2 cellular contexts compared by ENCODE assay signal in genomic region chr3:108124337-108125150, GRCh38.
TF ChIP-seq lines count a peak whose summit lies in the region.

No MANE protein-coding gene starts in this region.

TF ChIP-seq in HepG2, 621 proteins besides CTCF, POLR2A, EP300 and RAD21:
- TF ChIP-seq NPAS2 (CRISPR knock-in tag; IDR thresholded peaks at IDR 0.05; ENCODE audit: borderline replicate concordance) (no peak), SOX6 (IDR thresholded peaks at IDR 0.05) (no peak), SOX6 (CRISPR knock-in tag; IDR thresholded peaks at IDR 0.05) (no peak), MBD4 (IDR thresholded peaks at IDR 0.05; ENCODE audit: borderline replicate concordance, low read length) (no peak), NR2F1 (CRISPR knock-in tag; IDR thresholded peaks at IDR 0.05) (no peak), KDM2A (CRISPR knock-in tag; IDR thresholded peaks at IDR 0.05; ENCODE audit: borderline replicate concordance, low read depth) (no peak), SAP130 (CRISPR knock-in tag; IDR thresholded peaks at IDR 0.05; ENCODE audit: low read depth) (no peak), SRSF9 (IDR thresholded peaks at IDR 0.05; ENCODE audit: borderline replicate concordance, insufficient read depth, low read depth, low read length, poor library complexity, severe bottlenecking) (no peak), TSC22D2 (CRISPR knock-in tag; IDR thresholded peaks at IDR 0.05; ENCODE audit: borderline replicate concordance) (no peak), ZBTB43 (CRISPR knock-in tag; conservative IDR thresholded peaks at IDR 0.05) (no peak), U2AF1 (optimal IDR thresholded peaks at IDR 0.05; ENCODE audit: low read depth, low read length) (no peak), GABPB1 (CRISPR knock-in tag; IDR thresholded peaks at IDR 0.05) (no peak), ZNF230 (CRISPR knock-in tag; IDR thresholded peaks at IDR 0.05) (no peak), GABPA (IDR thresholded peaks at IDR 0.05; ENCODE audit: low read depth, low read length) (no peak), GABPA (CRISPR knock-in tag; IDR thresholded peaks at IDR 0.05; ENCODE audit: low read depth) (no peak), ATF7-NPFF (CRISPR knock-in tag; IDR thresholded peaks at IDR 0.05; ENCODE audit: low read depth) (no peak), IKZF5 (CRISPR knock-in tag; IDR thresholded peaks at IDR 0.05) (no peak), ZNF644 (CRISPR knock-in tag; IDR thresholded peaks at IDR 0.05; ENCODE audit: low read depth) (no peak), PITX1 (CRISPR knock-in tag; IDR thresholded peaks at IDR 0.05) (no peak), HOXA3 (CRISPR knock-in tag; IDR thresholded peaks at IDR 0.05) (no peak)
TF ChIP-seq in HepG2: peak in this region for 0.

TF ChIP-seq in GM12878, 131 proteins besides CTCF, POLR2A, EP300 and RAD21 (continues in another document):
- TF ChIP-seq, protein P1, sequence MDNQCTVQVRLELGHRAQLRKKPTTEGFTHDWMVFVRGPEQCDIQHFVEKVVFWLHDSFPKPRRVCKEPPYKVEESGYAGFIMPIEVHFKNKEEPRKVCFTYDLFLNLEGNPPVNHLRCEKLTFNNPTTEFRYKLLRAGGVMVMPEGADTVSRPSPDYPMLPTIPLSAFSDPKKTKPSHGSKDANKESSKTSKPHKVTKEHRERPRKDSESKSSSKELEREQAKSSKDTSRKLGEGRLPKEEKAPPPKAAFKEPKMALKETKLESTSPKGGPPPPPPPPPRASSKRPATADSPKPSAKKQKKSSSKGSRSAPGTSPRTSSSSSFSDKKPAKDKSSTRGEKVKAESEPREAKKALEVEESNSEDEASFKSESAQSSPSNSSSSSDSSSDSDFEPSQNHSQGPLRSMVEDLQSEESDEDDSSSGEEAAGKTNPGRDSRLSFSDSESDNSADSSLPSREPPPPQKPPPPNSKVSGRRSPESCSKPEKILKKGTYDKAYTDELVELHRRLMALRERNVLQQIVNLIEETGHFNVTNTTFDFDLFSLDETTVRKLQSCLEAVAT (IDR thresholded peaks at IDR 0.05): peak; percentile 69
- TF ChIP-seq BCL11A (IDR thresholded peaks at IDR 0.05; ENCODE audit: low read depth, low read length) (peak; percentile 61; the same call in 1 of the 2 replicates), IRF3 (IDR thresholded peaks at IDR 0.05) (0 out of 2 replicates have a peak, but pooled peaks have one; percentile 16), CBFB (IDR thresholded peaks at IDR 0.05; ENCODE audit: low read depth) (peak; percentile 77), CHD4 (IDR thresholded peaks at IDR 0.05) (no peak), TARDBP (IDR thresholded peaks at IDR 0.05; ENCODE audit: borderline replicate concordance) (no peak), ATF7 (IDR thresholded peaks at IDR 0.05; ENCODE audit: low read depth) (peak; percentile 67; the same call in 1 of the 2 replicates), FOXM1 (IDR thresholded peaks at IDR 0.05; ENCODE audit: low read depth, low read length) (peak; percentile 94), MYB (IDR thresholded peaks at IDR 0.05; ENCODE audit: borderline replicate concordance, low read depth, low read length) (no peak), NKRF (conservative IDR thresholded peaks at IDR 0.05) (peak; percentile 79), IRF4 (IDR thresholded peaks at IDR 0.05; ENCODE audit: low read depth, low read length) (peak; percentile 28; the same call in 1 of the 2 replicates), BCLAF1 (IDR thresholded peaks at IDR 0.05) (no peak), SREBF1 (IDR thresholded peaks at IDR 0.05; ENCODE audit: low read length) (peak; percentile 79; the same call in 1 of the 2 replicates), MTA3 (IDR thresholded peaks at IDR 0.05; ENCODE audit: borderline replicate concordance, low read length) (no peak; the same call in 1 of the 2 replicates), SUPT20H (IDR thresholded peaks at IDR 0.05; ENCODE audit: borderline replicate concordance, control insufficient read depth, low read depth, low read length) (no peak), SUZ12 (IDR thresholded peaks at IDR 0.05; ENCODE audit: unreplicated experiment) (no peak), BRCA1 (IDR thresholded peaks at IDR 0.05; ENCODE audit: low read depth, low read length) (no peak; the same call in 1 of the 2 replicates), NFYA (IDR thresholded peaks at IDR 0.05; ENCODE audit: borderline replicate concordance, low read depth, low read length) (no peak), SMARCA5 (IDR thresholded peaks at IDR 0.05) (peak; percentile 88), CREB1 (IDR thresholded peaks at IDR 0.05; ENCODE audit: low read depth) (no peak), FOS (IDR thresholded peaks at IDR 0.05; ENCODE audit: borderline replicate concordance, extremely low read depth, insufficient read length) (no peak), JUNB (IDR thresholded peaks at IDR 0.05) (peak; percentile 94), KAT2A (conservative IDR thresholded peaks at IDR 0.05; ENCODE audit: control insufficient read depth, low read depth, low read length) (no peak), YY1 (IDR thresholded peaks at IDR 0.05; ENCODE audit: low read depth, low read length) (peak; percentile 80), SP1 (IDR thresholded peaks at IDR 0.05; ENCODE audit: low read depth, low read length) (peak; percentile 6), NFXL1 (IDR thresholded peaks at IDR 0.05; ENCODE audit: borderline replicate concordance) (no peak), HDAC6 (IDR thresholded peaks at IDR 0.05; ENCODE audit: unreplicated experiment) (no peak), BACH1 (IDR thresholded peaks at IDR 0.05; ENCODE audit: borderline replicate concordance) (0 out of 2 replicates have a peak, but pooled peaks have one; percentile 31), NRF1 (conservative IDR thresholded peaks at IDR 0.05; ENCODE audit: low read depth, low read length) (no peak), FOXK2 (IDR thresholded peaks at IDR 0.05) (no peak), ESRRA (IDR thresholded peaks at IDR 0.05; ENCODE audit: low read length) (no peak), PML (IDR thresholded peaks at IDR 0.05; ENCODE audit: low read length) (peak; percentile 77), EGR1 (IDR thresholded peaks at IDR 0.05; ENCODE audit: borderline replicate concordance in 1 of 2, low read depth in 2 of 2, low read length in 2 of 2) (no peak; a peak in 1 of 3 replicates), TAF1 (IDR thresholded peaks at IDR 0.05; ENCODE audit: borderline replicate concordance, low read depth, low read length) (peak; percentile 95), NFIC (IDR thresholded peaks at IDR 0.05; ENCODE audit: low read depth, low read length) (peak; percentile 96), GATAD2B (conservative IDR thresholded peaks at IDR 0.05; ENCODE audit: low read depth) (peak; percentile 74; the same call in 1 of the 2 replicates), BHLHE40 (IDR thresholded peaks at IDR 0.05; ENCODE audit: borderline replicate concordance in 1 of 2, low read depth in 2 of 2, low read length in 1 of 2) (peak in 1 of 2 experiments; percentile 73), ZBED1 (IDR thresholded peaks at IDR 0.05; ENCODE audit: borderline replicate concordance) (peak; percentile 82)
- TF ChIP-seq, protein P2, sequence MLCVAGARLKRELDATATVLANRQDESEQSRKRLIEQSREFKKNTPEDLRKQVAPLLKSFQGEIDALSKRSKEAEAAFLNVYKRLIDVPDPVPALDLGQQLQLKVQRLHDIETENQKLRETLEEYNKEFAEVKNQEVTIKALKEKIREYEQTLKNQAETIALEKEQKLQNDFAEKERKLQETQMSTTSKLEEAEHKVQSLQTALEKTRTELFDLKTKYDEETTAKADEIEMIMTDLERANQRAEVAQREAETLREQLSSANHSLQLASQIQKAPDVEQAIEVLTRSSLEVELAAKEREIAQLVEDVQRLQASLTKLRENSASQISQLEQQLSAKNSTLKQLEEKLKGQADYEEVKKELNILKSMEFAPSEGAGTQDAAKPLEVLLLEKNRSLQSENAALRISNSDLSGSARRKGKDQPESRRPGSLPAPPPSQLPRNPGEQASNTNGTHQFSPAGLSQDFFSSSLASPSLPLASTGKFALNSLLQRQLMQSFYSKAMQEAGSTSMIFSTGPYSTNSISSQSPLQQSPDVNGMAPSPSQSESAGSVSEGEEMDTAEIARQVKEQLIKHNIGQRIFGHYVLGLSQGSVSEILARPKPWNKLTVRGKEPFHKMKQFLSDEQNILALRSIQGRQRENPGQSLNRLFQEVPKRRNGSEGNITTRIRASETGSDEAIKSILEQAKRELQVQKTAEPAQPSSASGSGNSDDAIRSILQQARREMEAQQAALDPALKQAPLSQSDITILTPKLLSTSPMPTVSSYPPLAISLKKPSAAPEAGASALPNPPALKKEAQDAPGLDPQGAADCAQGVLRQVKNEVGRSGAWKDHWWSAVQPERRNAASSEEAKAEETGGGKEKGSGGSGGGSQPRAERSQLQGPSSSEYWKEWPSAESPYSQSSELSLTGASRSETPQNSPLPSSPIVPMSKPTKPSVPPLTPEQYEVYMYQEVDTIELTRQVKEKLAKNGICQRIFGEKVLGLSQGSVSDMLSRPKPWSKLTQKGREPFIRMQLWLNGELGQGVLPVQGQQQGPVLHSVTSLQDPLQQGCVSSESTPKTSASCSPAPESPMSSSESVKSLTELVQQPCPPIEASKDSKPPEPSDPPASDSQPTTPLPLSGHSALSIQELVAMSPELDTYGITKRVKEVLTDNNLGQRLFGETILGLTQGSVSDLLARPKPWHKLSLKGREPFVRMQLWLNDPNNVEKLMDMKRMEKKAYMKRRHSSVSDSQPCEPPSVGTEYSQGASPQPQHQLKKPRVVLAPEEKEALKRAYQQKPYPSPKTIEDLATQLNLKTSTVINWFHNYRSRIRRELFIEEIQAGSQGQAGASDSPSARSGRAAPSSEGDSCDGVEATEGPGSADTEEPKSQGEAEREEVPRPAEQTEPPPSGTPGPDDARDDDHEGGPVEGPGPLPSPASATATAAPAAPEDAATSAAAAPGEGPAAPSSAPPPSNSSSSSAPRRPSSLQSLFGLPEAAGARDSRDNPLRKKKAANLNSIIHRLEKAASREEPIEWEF (IDR thresholded peaks at IDR 0.05; ENCODE audit: insufficient replicate concordance, low read depth, low read length): peak; percentile 93
- TF ChIP-seq, protein P3, sequence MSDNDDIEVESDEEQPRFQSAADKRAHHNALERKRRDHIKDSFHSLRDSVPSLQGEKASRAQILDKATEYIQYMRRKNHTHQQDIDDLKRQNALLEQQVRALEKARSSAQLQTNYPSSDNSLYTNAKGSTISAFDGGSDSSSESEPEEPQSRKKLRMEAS (IDR thresholded peaks at IDR 0.05; ENCODE audit: low read depth, low read length): peak; percentile 62; the same call in 1 of the 2 replicates
- TF ChIP-seq, protein P4, sequence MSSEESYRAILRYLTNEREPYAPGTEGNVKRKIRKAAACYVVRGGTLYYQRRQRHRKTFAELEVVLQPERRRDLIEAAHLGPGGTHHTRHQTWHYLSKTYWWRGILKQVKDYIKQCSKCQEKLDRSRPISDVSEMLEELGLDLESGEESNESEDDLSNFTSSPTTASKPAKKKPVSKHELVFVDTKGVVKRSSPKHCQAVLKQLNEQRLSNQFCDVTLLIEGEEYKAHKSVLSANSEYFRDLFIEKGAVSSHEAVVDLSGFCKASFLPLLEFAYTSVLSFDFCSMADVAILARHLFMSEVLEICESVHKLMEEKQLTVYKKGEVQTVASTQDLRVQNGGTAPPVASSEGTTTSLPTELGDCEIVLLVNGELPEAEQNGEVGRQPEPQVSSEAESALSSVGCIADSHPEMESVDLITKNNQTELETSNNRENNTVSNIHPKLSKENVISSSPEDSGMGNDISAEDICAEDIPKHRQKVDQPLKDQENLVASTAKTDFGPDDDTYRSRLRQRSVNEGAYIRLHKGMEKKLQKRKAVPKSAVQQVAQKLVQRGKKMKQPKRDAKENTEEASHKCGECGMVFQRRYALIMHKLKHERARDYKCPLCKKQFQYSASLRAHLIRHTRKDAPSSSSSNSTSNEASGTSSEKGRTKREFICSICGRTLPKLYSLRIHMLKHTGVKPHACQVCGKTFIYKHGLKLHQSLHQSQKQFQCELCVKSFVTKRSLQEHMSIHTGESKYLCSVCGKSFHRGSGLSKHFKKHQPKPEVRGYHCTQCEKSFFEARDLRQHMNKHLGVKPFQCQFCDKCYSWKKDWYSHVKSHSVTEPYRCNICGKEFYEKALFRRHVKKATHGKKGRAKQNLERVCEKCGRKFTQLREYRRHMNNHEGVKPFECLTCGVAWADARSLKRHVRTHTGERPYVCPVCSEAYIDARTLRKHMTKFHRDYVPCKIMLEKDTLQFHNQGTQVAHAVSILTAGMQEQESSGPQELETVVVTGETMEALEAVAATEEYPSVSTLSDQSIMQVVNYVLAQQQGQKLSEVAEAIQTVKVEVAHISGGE (CRISPR knock-in tag; IDR thresholded peaks at IDR 0.05): no peak
